1 cellular context compared by ENCODE assay signal in genomic region chr11:69293819-69294505, GRCh38.
TF ChIP-seq lines count a peak whose summit lies in the region.

Gene MYEOV (plus strand): TSS chr11:69294155. CDS start chr11:69295355, 1,200 bp downstream.

TF ChIP-seq in SK-N-SH treated with all-trans-retinoic acid at 6 μM for 48 hours, 23 proteins besides CTCF, POLR2A, EP300 and RAD21 (continued from another document):
- TF ChIP-seq CSRNP3 (CRISPR knock-in tag; IDR thresholded peaks at IDR 0.05) = no peak
- TF ChIP-seq RARB (CRISPR knock-in tag; IDR thresholded peaks at IDR 0.05) = no peak
- no peak for TF ChIP-seq ISL1 (CRISPR knock-in tag; IDR thresholded peaks at IDR 0.05)
- TF ChIP-seq ESRRG (CRISPR knock-in tag; IDR thresholded peaks at IDR 0.05) = no peak
